In genomic region chr12:121805171-121805687, GRCh38 we compare ENCODE assay signal across 8 cellular contexts. TPM values are rescaled to one million over a fixed set of nuclear protein-coding genes. Genes with fewer than 3 reads are reported as not detected.
DNase-seq lines count a peak whose midpoint lies in the region; ATAC-seq and TF ChIP-seq lines count a peak whose summit lies in the region.

No MANE protein-coding gene starts in this region.

- H2BK5ac ChIP-seq in IMR-90 (ENCODE audit: low read depth, low read length, poor library complexity, severe bottlenecking) = peak overlapping the region; percentile 93

- H2AFZ ChIP-seq in IMR-90 (replicated peaks; ENCODE audit: low read length, poor library complexity) = peak overlapping the region; percentile 4

- H3K27ac Mint-ChIP-seq in immature natural killer cell = peak overlapping the region; percentile 89 to 99 (median 97)
- peak overlapping the region; percentile 86 to 98 for H3K27ac Mint-ChIP-seq in stimulated activated naive CD8-positive, alpha-beta T cell treated with anti-CD3 and anti-CD28 coated beads, Interleukin-15, amount 100 ng/mL, for 72 hours

- H3K4me1 ChIP-seq in IMR-90 (ENCODE audit: control insufficient read depth, insufficient read depth, low read length) = peaks cover 10% of the 10 kb centered on the region
- H3K4me1 ChIP-seq in adrenal gland (replicated peaks in 1 of 2) = peaks cover 27 to 43% of the 10 kb centered on the region in 2 donors

- in situ Hi-C loops in IMR-90 (cut with MboI; ENCODE audit: low sequenced_read_pairs) = no loop called here

- H4K20me1 ChIP-seq in IMR-90 (ENCODE audit: insufficient read depth, low read length) = peaks cover 23% of the 10 kb centered on the region

- ATAC-seq in IMR-90 (ENCODE audit: low read depth) (no peak), HG03460 (IDR thresholded peaks at IDR 0.05; ENCODE audit: unreplicated experiment) (no peak), GM19023 (IDR thresholded peaks at IDR 0.05; ENCODE audit: unreplicated experiment) (no peak), GM21381 (IDR thresholded peaks at IDR 0.05; ENCODE audit: unreplicated experiment) (no peak)
- ATAC-seq in stimulated activated naive CD8-positive, alpha-beta T cell treated with anti-CD3 and anti-CD28 coated beads, Interleukin-15, amount 100 ng/mL, for 72 hours = no peak

- POLR2A ChIA-PET in BJ (lab: Charles Lee) = no interaction called here
- POLR2A ChIA-PET in IMR-90 (lab: Charles Lee; ENCODE audit: unreplicated experiment) = no interaction called here

- peak overlapping the region; percentile 91 for H3K9ac ChIP-seq in IMR-90 (ENCODE audit: low read depth, low read length)

- H2BK120ac ChIP-seq in IMR-90 (ENCODE audit: low read depth, low read length) = no peak overlapping the region

- no peak overlapping the region for H2BK15ac ChIP-seq in IMR-90 (ENCODE audit: low read depth, low read length)

- peaks cover 9 to 17% (median 11%) of the 10 kb centered on the region in 3 donors for H3K36me3 Mint-ChIP-seq in immature natural killer cell

- peaks cover 22% of the 10 kb centered on the region for H3K36me3 ChIP-seq in BJ (ENCODE audit: control insufficient read depth, insufficient read depth, low read length)
- peaks cover 27% of the 10 kb centered on the region for H3K36me3 ChIP-seq in IMR-90 (ENCODE audit: control insufficient read depth, insufficient read depth, low read length)
- peaks cover 0 to 33% of the 10 kb centered on the region in 2 donors for H3K36me3 ChIP-seq in adrenal gland (replicated peaks in 1 of 2)

- peak overlapping the region; percentile 2; the same call in 1 of the 2 replicates for H3K56ac ChIP-seq in IMR-90 (ENCODE audit: extremely low read depth, insufficient read depth, low read length)

- H2AK9ac ChIP-seq in IMR-90 (replicated peaks; ENCODE audit: low read depth, low read length, poor library complexity) = peak overlapping the region; percentile 68

- H2AK5ac ChIP-seq in IMR-90 (ENCODE audit: low read depth, low read length) = no peak overlapping the region

- no peaks in the 10 kb centered on the region for H3K9me3 Mint-ChIP-seq in immature natural killer cell
- H3K9me3 Mint-ChIP-seq in stimulated activated naive CD8-positive, alpha-beta T cell treated with anti-CD3 and anti-CD28 coated beads, Interleukin-15, amount 100 ng/mL, for 72 hours = no peaks in the 10 kb centered on the region

- H3K9me1 ChIP-seq in IMR-90 (ENCODE audit: insufficient read depth, low read length) = no peaks in the 10 kb centered on the region

- peaks cover 4 to 50% of the 10 kb centered on the region in 2 experiments; a peak in 3 of 4 replicates for H3K79me1 ChIP-seq in IMR-90 (ENCODE audit: low read depth in 1 of 2, low read length in 2 of 2)

- H3K9me3 ChIP-seq in IMR-90 (ENCODE audit: control insufficient read depth, insufficient read depth, low read length) (no peaks in the 10 kb centered on the region), adrenal gland (replicated peaks in 1 of 3) (no peaks in the 10 kb centered on the region)

- peak overlapping the region; percentile 94 for H3K27ac ChIP-seq in IMR-90 (ENCODE audit: insufficient read depth, low read length)
- H3K27ac ChIP-seq in adrenal gland = peak overlapping the region in 4 of 5 donors; percentile 75 to 100 (median 100)

- dilution Hi-C loops in IMR-90 (cut with HindIII; ENCODE audit: low sequenced_read_pairs, unreplicated experiment) = no loop called here

- H3K27me3 Mint-ChIP-seq in immature natural killer cell (ENCODE audit: low read depth in 3 of 3) = peaks cover 10 to 28% (median 19%) of the 10 kb centered on the region in 3 donors
- H3K27me3 Mint-ChIP-seq in stimulated activated naive CD8-positive, alpha-beta T cell treated with anti-CD3 and anti-CD28 coated beads, Interleukin-15, amount 100 ng/mL, for 72 hours = no peaks in the 10 kb centered on the region

- H3K27me3 ChIP-seq in BJ (ENCODE audit: control insufficient read depth, insufficient read depth, low read length) (no peaks in the 10 kb centered on the region), IMR-90 (ENCODE audit: control insufficient read depth, insufficient read depth, low read length) (no peaks in the 10 kb centered on the region), adrenal gland (no peaks in the 10 kb centered on the region)

- 0% methylated on average over 1 of the region's 32 CpGs; no CpG with 5 or more reads in 1 of the 2 experiments for WGBS in IMR-90 (ENCODE audit: extremely low coverage in 2 of 2, insufficient read length in 1 of 2), 2 experiments
- 1 to 4% (median 2%) methylated on average over 12 to 32 of the region's 32 CpGs for WGBS in adrenal gland, 4 donors

- no peak overlapping the region for H2BK20ac ChIP-seq in IMR-90 (ENCODE audit: low read depth, low read length)

- H3K14ac ChIP-seq in IMR-90 (replicated peaks; ENCODE audit: low read depth, low read length) = peak overlapping the region; percentile 38

- DNase-seq in BJ (ENCODE audit: low read depth) (no peak), IMR-90 (no peak), adrenal gland (peak in 1 of 7 donors; percentile 31), immature natural killer cell (peak; percentile 34 to 39 (median 35))
- no peak for DNase-seq in stimulated activated naive CD8-positive, alpha-beta T cell treated with anti-CD3 and anti-CD28 coated beads, Interleukin-15, amount 100 ng/mL, for 72 hours

- intact Hi-C loops in IMR-90 (cut with micrococcal nuclease) = no loop called here
- intact Hi-C loops in adrenal gland (cut with DNase I) = no loop called here

- H3K4me2 ChIP-seq in IMR-90 (ENCODE audit: low read depth, low read length) = peak overlapping the region; percentile 93

- no peak overlapping the region; the same call in 1 of the 2 replicates for H3K4ac ChIP-seq in IMR-90 (ENCODE audit: low read depth, low read length)

- CTCF ChIA-PET in BJ (lab: Yijun Ruan, JAX) = interaction anchor here (13.6 kb wide), 1 partner anchor 9 kb away, joined by 467 read pairs; the partner anchor contains the start of genes RHOF and SETD1B
- CTCF ChIA-PET in IMR-90 (lab: Yijun Ruan, JAX) = interaction anchor here (0.6 kb wide), 1 partner anchor 131 kb away, joined by 4 read pairs; no protein-coding TSS in a partner anchor

- peaks cover 50 to 52% of the 10 kb centered on the region in 2 donors for H3K4me1 Mint-ChIP-seq in immature natural killer cell
- peaks cover 48% of the 10 kb centered on the region for H3K4me1 Mint-ChIP-seq in stimulated activated naive CD8-positive, alpha-beta T cell treated with anti-CD3 and anti-CD28 coated beads, Interleukin-15, amount 100 ng/mL, for 72 hours

- no TSS peak for BruUV-seq in IMR-90 (replicated peaks; lab: Mats Ljungman, UMichigan)

- no peak overlapping the region; a peak in 1 of 4 replicates for H4K8ac ChIP-seq in IMR-90 (ENCODE audit: low read depth in 2 of 2, low read length in 2 of 2)

- no peak for TF ChIP-seq POLR2A in IMR-90 (IDR thresholded peaks at IDR 0.05; ENCODE audit: low read depth, low read length)
- no peak for TF ChIP-seq POLR2A in adrenal gland (IDR thresholded peaks at IDR 0.05)

- peak overlapping the region; percentile 11; the same call in 1 of the 2 replicates for H3K23ac ChIP-seq in IMR-90 (ENCODE audit: low read depth, low read length)

- TF ChIP-seq CTCF in BJ (IDR thresholded peaks at IDR 0.05; ENCODE audit: insufficient read depth, low read depth, low read length) = no peak
- no peak for TF ChIP-seq CTCF in IMR-90 (conservative IDR thresholded peaks at IDR 0.05; ENCODE audit: low read depth, low read length)
- TF ChIP-seq CTCF in adrenal gland (IDR thresholded peaks at IDR 0.05) = no peak

- H4K91ac ChIP-seq in IMR-90 (ENCODE audit: insufficient read depth, low read depth, low read length) = no peak overlapping the region

- H3K4me3 ChIP-seq in BJ (ENCODE audit: low read depth, low read length) (peak overlapping the region; percentile 79), IMR-90 (ENCODE audit: insufficient read depth, low read depth, low read length) (peak overlapping the region; percentile 82), adrenal gland (peak overlapping the region in 2 of 4 donors; percentile 68 to 92)

- H3K18ac ChIP-seq in IMR-90 (ENCODE audit: low read depth, low read length) = peak overlapping the region; percentile 38

- H3K4me3 Mint-ChIP-seq in immature natural killer cell = peak overlapping the region; percentile 94 to 99 (median 98)
- H3K4me3 Mint-ChIP-seq in stimulated activated naive CD8-positive, alpha-beta T cell treated with anti-CD3 and anti-CD28 coated beads, Interleukin-15, amount 100 ng/mL, for 72 hours = peak overlapping the region; percentile 88 to 89

- TF ChIP-seq RAD21 in IMR-90 (IDR thresholded peaks at IDR 0.05; ENCODE audit: low read length) = no peak

- 0 out of 2 replicates have a peak overlapping the region, but pooled peaks have one; percentile 46 for H4K5ac ChIP-seq in IMR-90 (ENCODE audit: low read depth, low read length)

TF ChIP-seq in IMR-90, 13 proteins besides CTCF, POLR2A, EP300 and RAD21 (continues in another document):
- TF ChIP-seq RCOR1 (IDR thresholded peaks at IDR 0.05; ENCODE audit: insufficient replicate concordance, low read length) = no peak

RNA-seq across cellular contexts. Expression of gene SETD1B, which starts 1.4 kb away (rescaled TPM):
- 0.85 and 0.89 TPM in 2 replicates for polyA plus RNA-seq in BJ (2011; rRNA removed)
- 2.0 and 4.1 TPM in 2 replicates for polyA minus RNA-seq in BJ (2011; rRNA and poly(A)+ RNA removed)
- total RNA-seq in IMR-90 (2012; rRNA removed) = 0.83 and 0.90 TPM in 2 replicates
- 5.1 and 5.5 TPM in 2 replicates for polyA plus RNA-seq in IMR-90 (2012; rRNA removed)
- 3.1 and 3.5 TPM in 2 replicates for polyA plus RNA-seq in IMR-90 (2012; cell fraction: cytosol; rRNA removed)
- polyA plus RNA-seq in IMR-90 (2012; cell fraction: nucleus; rRNA removed; ENCODE audit: low replicate concordance) = 14.8 and 15.1 TPM in 2 replicates
- total RNA-seq in adrenal gland = 10 to 100 TPM in 7 of 8 donors, 1 to 10 TPM in 1; 5.3 to 25.9 (median 13.6) TPM
- 10 to 100 TPM in 1 of 3 donors, 1 to 10 TPM in 2; 5.0 to 27.3 (median 9.0) TPM for polyA plus RNA-seq in adrenal gland
- 1 to 10 TPM in 1 of 3 donors, under 1 TPM in 1, not detected in 1; 0.56 to 2.3 TPM for polyA plus RNA-seq in immature natural killer cell

RNA-seq across cellular contexts. Expression of gene RHOF, which starts 11.7 kb away (rescaled TPM):
- polyA plus RNA-seq in BJ (2011; rRNA removed) = 2.7 and 3.0 TPM in 2 replicates
- 7.6 and 8.2 TPM in 2 replicates for polyA minus RNA-seq in BJ (2011; rRNA and poly(A)+ RNA removed)
- total RNA-seq in IMR-90 (2012; rRNA removed) = 3.0 and 3.9 TPM in 2 replicates
- polyA plus RNA-seq in IMR-90 (2012; rRNA removed) = 5.1 and 5.3 TPM in 2 replicates
- 4.7 and 7.8 TPM in 2 replicates for polyA plus RNA-seq in IMR-90 (2012; cell fraction: cytosol; rRNA removed)
- 14.0 and 15.7 TPM in 2 replicates for polyA plus RNA-seq in IMR-90 (2012; cell fraction: nucleus; rRNA removed; ENCODE audit: low replicate concordance)
- 10 to 100 TPM in 7 of 8 donors, 1 to 10 TPM in 1; 7.7 to 49.5 (median 24.9) TPM for total RNA-seq in adrenal gland
- polyA plus RNA-seq in adrenal gland = 10 to 100 TPM in 1 of 3 donors, 1 to 10 TPM in 2; 4.1 to 14.5 (median 9.3) TPM
- 100 to 1,000 TPM in 2 of 3 donors, 10 to 100 TPM in 1; 97.6 to 183 (median 128) TPM for polyA plus RNA-seq in immature natural killer cell

RNA-seq across cellular contexts. Expression of gene HPD, which starts 53.4 kb away (rescaled TPM):
- polyA plus RNA-seq in BJ (2011; rRNA removed) (0.05 TPM in 1 of 2 replicates, not detected in the other), IMR-90 (2012; rRNA removed) (0.14 and 0.15 TPM in 2 replicates), adrenal gland (1 to 10 TPM; 3.4 to 7.9 (median 4.4) TPM), immature natural killer cell (not detected)
- polyA minus RNA-seq in BJ (2011; rRNA and poly(A)+ RNA removed) = not detected in 2 replicates
- total RNA-seq in IMR-90 (2012; rRNA removed) (0.18 TPM in 1 of 2 replicates, not detected in the other), adrenal gland (10 to 100 TPM in 2 of 8 donors, 1 to 10 TPM in 6; 1.6 to 13.0 (median 4.1) TPM)
- polyA plus RNA-seq in IMR-90 (2012; cell fraction: cytosol; rRNA removed) = 0.08 and 0.13 TPM in 2 replicates
- polyA plus RNA-seq in IMR-90 (2012; cell fraction: nucleus; rRNA removed; ENCODE audit: low replicate concordance) = 0.38 and 0.45 TPM in 2 replicates

Comparison
In these comparisons a context has a peak if more than half of its experiments do, and no peak if none do; other contexts are left out.
1. DNase-seq: peak in immature natural killer cell (3 of 3); none in BJ (single experiment), IMR-90 (single experiment) and stimulated activated naive CD8-positive, alpha-beta T cell treated with anti-CD3 and anti-CD28 coated beads, Interleukin-15, amount 100 ng/mL, for 72 hours (0 of 2).
2. RNA of gene RHOF, which starts 11.7 kb away (polyA plus RNA-seq): 97.6 to 183 TPM in immature natural killer cell; 4.1 to 14.5 TPM in adrenal gland, 4.7 to 15.7 TPM in IMR-90 and 2.7 to 3.0 TPM in BJ; every median in the first group is over 4 times any median in the second.